In the genomic region with DNA sequence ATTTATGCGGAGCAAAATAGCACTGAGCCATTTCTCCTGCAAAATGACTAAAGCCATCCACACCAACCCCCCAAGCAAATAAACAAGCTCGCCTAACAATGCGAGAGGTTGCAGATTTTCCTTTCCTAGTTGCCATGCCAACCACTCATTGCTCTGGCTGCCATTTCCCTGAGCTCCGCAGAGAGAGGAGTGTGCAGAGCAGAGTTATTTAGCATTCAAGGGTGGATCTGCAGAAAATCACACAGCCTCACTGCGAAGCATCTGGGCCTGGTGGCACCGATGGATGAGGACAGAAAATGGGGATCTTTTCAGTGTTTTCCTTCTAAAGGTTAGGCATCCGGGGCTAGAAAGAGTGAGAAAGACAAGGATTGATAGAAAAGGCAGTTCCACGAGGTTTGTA, we compare ENCODE assay signal across 13 cellular contexts.
DNase-seq lines count a peak whose midpoint lies in the region; ATAC-seq and TF ChIP-seq lines count a peak whose summit lies in the region.
"Had no signal": no experiment of that assay in that cellular context is flagged by ENCODE, and none has a peak within 500 bp of the region (broad histone marks: within the 10 kb centered on the region; RNA-seq: fewer than 3 reads in every experiment).

No MANE protein-coding gene starts in this region.

- CTCF ChIA-PET in CD8-positive, alpha-beta memory T cell (lab: Charles Lee), result no interaction called here

- H3K4me1 Mint-ChIP-seq in CD8-positive, alpha-beta memory T cell, result no peaks in the 10 kb centered on the region

- H3K4me3 ChIP-seq in NT2/D1 (ENCODE audit: insufficient read length, low read depth) (no peak overlapping the region), WERI-Rb-1 (ENCODE audit: low read depth, low read length) (no peak overlapping the region)
- H3K4me3 ChIP-seq in CD8-positive, alpha-beta memory T cell (ENCODE audit: low read length), result no peak overlapping the region
- H3K4me3 ChIP-seq: GM23248 had no signal

- H3K4me1 ChIP-seq in NT2/D1 (ENCODE audit: insufficient read depth, insufficient read length), result peaks cover 2% of the 10 kb centered on the region
- H3K4me1 ChIP-seq in CD8-positive, alpha-beta memory T cell (ENCODE audit: insufficient read depth, low read length), result no peaks in the 10 kb centered on the region

- no peaks in the 10 kb centered on the region for H3K36me3 ChIP-seq in NT2/D1 (ENCODE audit: insufficient read depth, insufficient read length, low read length)
- H3K36me3 ChIP-seq in WERI-Rb-1, result no peaks in the 10 kb centered on the region
- no peaks in the 10 kb centered on the region for H3K36me3 ChIP-seq in CD8-positive, alpha-beta memory T cell (ENCODE audit: insufficient read depth, low read length)

- H3K4me3 Mint-ChIP-seq in CD8-positive, alpha-beta memory T cell, result no peak overlapping the region
- H3K4me3 Mint-ChIP-seq: CD8-positive, alpha-beta T cell had no signal

- H3K27me3 Mint-ChIP-seq in CD8-positive, alpha-beta memory T cell, result no peaks in the 10 kb centered on the region

- POLR2A ChIA-PET in CD8-positive, alpha-beta memory T cell (lab: Charles Lee), result no interaction called here

- no peak for ATAC-seq in HG02571 (IDR thresholded peaks at IDR 0.05; ENCODE audit: unreplicated experiment)
- ATAC-seq: CD8-positive, alpha-beta T cell; sciatic nerve had no signal

- no peaks in the 10 kb centered on the region for H3K27me3 ChIP-seq in NT2/D1 (ENCODE audit: insufficient read depth, insufficient read length)
- H3K27me3 ChIP-seq in WERI-Rb-1 (ENCODE audit: insufficient read depth, low read depth, severe bottlenecking), result no peaks in the 10 kb centered on the region
- no peaks in the 10 kb centered on the region for H3K27me3 ChIP-seq in CD8-positive, alpha-beta memory T cell (ENCODE audit: insufficient read depth, low read length, poor library complexity, severe bottlenecking)

- H3K9ac ChIP-seq in NT2/D1 (ENCODE audit: insufficient read length, low read depth), result no peak overlapping the region
- H3K9ac ChIP-seq: GM23248 had no signal

- DNase-seq in NCI-H1105 treated with DMSO at 0.1 percent for 48 hours (lab: John Stamatoyannopoulos, UW) (peak; percentile 42), NT2/D1 (ENCODE audit: low read depth, low spot score) (peak; percentile 55), globus pallidus (ENCODE audit: low spot score) (peak; percentile 39), occipital lobe (lab: John Stamatoyannopoulos, UW) (peak; percentile 73), NCI-H1694 treated with DMSO at 0.1 percent for 48 hours (lab: John Stamatoyannopoulos, UW) (no peak), WERI-Rb-1 (no peak)
- DNase-seq in CD8-positive, alpha-beta memory T cell, result no peak
- DNase-seq: activated CD8-positive, alpha-beta memory T cell treated with anti-CD3 and anti-CD28 coated beads, Interleukin-2, amount 50 U/mL, for 48 hours; CD8-positive, alpha-beta T cell; GM23248; NCI-H345 had no signal

- no peak overlapping the region for H3K27ac ChIP-seq in WERI-Rb-1
- no peak overlapping the region for H3K27ac ChIP-seq in CD8-positive, alpha-beta memory T cell (ENCODE audit: low read depth, low read length)
- H3K27ac ChIP-seq: GM23248 had no signal

- peaks cover 0 to 11% (median 6%) of the 10 kb centered on the region in 5 donors for H3K9me3 Mint-ChIP-seq in CD8-positive, alpha-beta memory T cell

- no peak for TF ChIP-seq CTCF in WERI-Rb-1 (IDR thresholded peaks at IDR 0.05; ENCODE audit: low read depth, low read length)

- no peak overlapping the region for H3K27ac Mint-ChIP-seq in CD8-positive, alpha-beta memory T cell
- H3K27ac Mint-ChIP-seq: CD8-positive, alpha-beta T cell had no signal

- no peaks in the 10 kb centered on the region for H3K36me3 Mint-ChIP-seq in CD8-positive, alpha-beta memory T cell
- H3K36me3 Mint-ChIP-seq: CD8-positive, alpha-beta T cell had no signal

- H3K9me3 ChIP-seq in NT2/D1 (ENCODE audit: insufficient read depth, low read length) (no peaks in the 10 kb centered on the region), WERI-Rb-1 (ENCODE audit: severe bottlenecking) (no peaks in the 10 kb centered on the region)
- no peaks in the 10 kb centered on the region for H3K9me3 ChIP-seq in CD8-positive, alpha-beta memory T cell (ENCODE audit: low read length)

Comparison
In these comparisons a context has a peak if more than half of its experiments do, and no peak if none do; other contexts are left out.
1. DNase-seq: peak in NCI-H1105 treated with DMSO at 0.1 percent for 48 hours (single experiment), NT2/D1 (single experiment), globus pallidus (single experiment) and occipital lobe (single experiment); none in NCI-H1694 treated with DMSO at 0.1 percent for 48 hours (single experiment), WERI-Rb-1 (single experiment) and CD8-positive, alpha-beta memory T cell (0 of 5).